Comparison of ENCODE assay signal across 21 cellular contexts in genomic region chr13:109157275-109157674, GRCh38.
DNase-seq lines count a peak whose midpoint lies in the region; ATAC-seq and TF ChIP-seq lines count a peak whose summit lies in the region.
"Had no signal": no experiment of that assay in that cellular context is flagged by ENCODE, and none has a peak within 500 bp of the region (broad histone marks: within the 10 kb centered on the region; RNA-seq: fewer than 3 reads in every experiment).

No MANE protein-coding gene starts in this region.

- 30% methylated on average over 5 of the region's 5 CpGs for WGBS in smooth muscle cell (ENCODE audit: low lambda C conversion rate)

- peak overlapping the region; percentile 73 for H3K4me2 ChIP-seq in HCT116 (ENCODE audit: low read length)
- H3K4me2 ChIP-seq in smooth muscle cell, result peak overlapping the region; percentile 27

- H3K4me3 Mint-ChIP-seq in dendritic cell treated with granulocyte-macrophage colony-stimulating factor and Interleukin-4, amounts not matched to agents 40 ng/mL and 50 ng/mL, for 4 days, result no peak overlapping the region
- no peak overlapping the region for H3K4me3 Mint-ChIP-seq in activated CD4-positive, alpha-beta T cell treated with anti-CD3 and anti-CD28 coated beads for 36 hours
- H3K4me3 Mint-ChIP-seq: activated B cell treated with CpG ODN at 0.5 μM for 24 hours; central memory CD8-positive, alpha-beta T cell; IgD-negative memory B cell; memory B cell had no signal

- H3K4me1 Mint-ChIP-seq in dendritic cell treated with granulocyte-macrophage colony-stimulating factor and Interleukin-4, amounts not matched to agents 40 ng/mL and 50 ng/mL, for 4 days (ENCODE audit: low read depth), result peaks cover 19% of the 10 kb centered on the region
- peaks cover under 1% of the 10 kb centered on the region for H3K4me1 Mint-ChIP-seq in activated CD4-positive, alpha-beta T cell treated with anti-CD3 and anti-CD28 coated beads for 36 hours
- H3K4me1 Mint-ChIP-seq: central memory CD8-positive, alpha-beta T cell had no signal

- H3K4me1 ChIP-seq in HCT116 (ENCODE audit: control insufficient read depth in 1 of 2, insufficient read depth in 2 of 2, low read length in 2 of 2) (peaks cover 38 to 82% of the 10 kb centered on the region in 2 experiments), smooth muscle cell (ENCODE audit: low read depth) (peaks cover 19% of the 10 kb centered on the region)

- peak overlapping the region; percentile 69 for H3K9ac ChIP-seq in HCT116 (ENCODE audit: low read length)
- no peak overlapping the region for H3K9ac ChIP-seq in smooth muscle cell (ENCODE audit: low read depth)

- H3K4me3 ChIP-seq in HCT116 (replicated peaks in 1 of 2; ENCODE audit: low read depth in 1 of 2, low read length in 2 of 2), result peak overlapping the region in 1 of 2 experiments; percentile 49; a peak in 1 of 4 replicates
- H3K4me3 ChIP-seq in smooth muscle cell, result no peak overlapping the region
- H3K4me3 ChIP-seq: adrenal gland had no signal

- BruUV-seq in HCT116 (replicated peaks; lab: Mats Ljungman, UMichigan), result no TSS peak

- CTCF ChIA-PET in HCT116 (lab: Charles Lee), result no interaction called here
- CTCF ChIA-PET in activated CD4-positive, alpha-beta T cell treated with anti-CD3 and anti-CD28 coated beads for 36 hours (lab: Charles Lee), result interaction anchor here (0.8 kb wide), 1 partner anchor 269 kb away, joined by 3 read pairs; no protein-coding TSS in a partner anchor

- H4K20me1 ChIP-seq in HCT116 (ENCODE audit: insufficient read depth), result no peaks in the 10 kb centered on the region
- H4K20me1 ChIP-seq in smooth muscle cell (ENCODE audit: low read depth), result no peaks in the 10 kb centered on the region

- H2AFZ ChIP-seq in HCT116 (ENCODE audit: low read depth, low read length, poor library complexity, severe bottlenecking) (peak overlapping the region; percentile 48), smooth muscle cell (ENCODE audit: low read depth) (no peak overlapping the region)

- H3K79me2 ChIP-seq in HCT116 (ENCODE audit: insufficient read depth, low read length) (no peaks in the 10 kb centered on the region), smooth muscle cell (ENCODE audit: low read depth) (no peaks in the 10 kb centered on the region)

- no peak for TF ChIP-seq CTCF in HCT116 (IDR thresholded peaks at IDR 0.05 in 2 of 3, conservative IDR thresholded peaks at IDR 0.05 in 1 of 3; ENCODE audit: borderline replicate concordance in 1 of 3, insufficient read depth in 1 of 3, low read depth in 2 of 3, low read length in 2 of 3)
- TF ChIP-seq CTCF in smooth muscle cell (IDR thresholded peaks at IDR 0.05; ENCODE audit: borderline replicate concordance, insufficient read depth, poor library complexity, severe bottlenecking), result no peak

- no peak for TF ChIP-seq RAD21 in HCT116 (IDR thresholded peaks at IDR 0.05; ENCODE audit: low read depth)

- RAD21 ChIA-PET in HCT116 (lab: Charles Lee; ENCODE audit: low non-redundant PET in 1 of 2, low total read pairs in 2 of 2, uncharacterized antibody in 2 of 2, unreplicated experiment in 2 of 2), result interaction anchor here in 1 of 2 experiments (0.7 kb wide), 1 partner anchor 254 kb away, joined by 8 read pairs; no protein-coding TSS in a partner anchor

- no peaks in the 10 kb centered on the region for H3K9me3 ChIP-seq in HCT116 (ENCODE audit: control insufficient read depth in 1 of 2, insufficient read depth in 1 of 2, low read depth in 1 of 2, low read length in 2 of 2)
- no peaks in the 10 kb centered on the region for H3K9me3 ChIP-seq in smooth muscle cell (replicated peaks; ENCODE audit: low read depth)
- H3K9me3 ChIP-seq: adrenal gland had no signal

- intact Hi-C loops in HCT116 (cut with micrococcal nuclease), result loop anchor here (5.0 kb wide), 1 partner anchor 55 kb away; no protein-coding TSS in a partner anchor
- intact Hi-C loops in dendritic cell treated with granulocyte-macrophage colony-stimulating factor and Interleukin-4, amounts not matched to agents 40 ng/mL and 50 ng/mL, for 4 days (cut with micrococcal nuclease), result no loop called here
- intact Hi-C loops in activated CD4-positive, alpha-beta T cell treated with anti-CD3 and anti-CD28 coated beads for 36 hours (cut with DNase I, micrococcal nuclease), result no loop called here

- H3K27ac ChIP-seq in HCT116 (ENCODE audit: low read depth, low read length), result peak overlapping the region; percentile 56; the same call in 1 of the 2 replicates
- no peak overlapping the region for H3K27ac ChIP-seq in smooth muscle cell (ENCODE audit: low read depth)

- DNase-seq in HCT116 (ENCODE audit: low read depth, low spot score) (no peak), kidney glomerular epithelial cell (lab: John Stamatoyannopoulos, UW) (peak; percentile 26), smooth muscle cell (lab: John Stamatoyannopoulos, UW; ENCODE audit: unreplicated experiment) (no peak), NCI-H82 treated with DMSO at 0.1 percent for 48 hours (lab: John Stamatoyannopoulos, UW; ENCODE audit: unreplicated experiment) (no peak)
- DNase-seq in activated CD4-positive, alpha-beta T cell treated with anti-CD3 and anti-CD28 coated beads for 36 hours, result no peak
- DNase-seq: activated B cell treated with CpG ODN at 0.5 μM for 24 hours; effector memory CD4-positive, alpha-beta T cell; foreskin melanocyte; NCI-H187 treated with DMSO at 0.1 percent for 48 hours; retina; SHP77 treated with DMSO at 0.1 percent for 48 hours; stimulated activated naive CD4-positive, alpha-beta T cell treated with Interleukin-2 at 50 U/mL for 16 hours; T-helper 2 cell had no signal

- no peaks in the 10 kb centered on the region for H3K36me3 Mint-ChIP-seq in dendritic cell treated with granulocyte-macrophage colony-stimulating factor and Interleukin-4, amounts not matched to agents 40 ng/mL and 50 ng/mL, for 4 days (ENCODE audit: low read depth)
- H3K36me3 Mint-ChIP-seq in activated CD4-positive, alpha-beta T cell treated with anti-CD3 and anti-CD28 coated beads for 36 hours (ENCODE audit: low read depth), result no peaks in the 10 kb centered on the region
- H3K36me3 Mint-ChIP-seq: memory B cell had no signal

- H3K36me3 ChIP-seq in HCT116 (ENCODE audit: control insufficient read depth in 1 of 2, insufficient read depth in 2 of 2, low read length in 2 of 2) (no peaks in the 10 kb centered on the region), smooth muscle cell (ENCODE audit: low read depth) (no peaks in the 10 kb centered on the region)
- H3K36me3 ChIP-seq: adrenal gland had no signal

- ATAC-seq in HCT116 (peak; percentile 35), HG02798 (IDR thresholded peaks at IDR 0.05; ENCODE audit: poor library complexity, unreplicated experiment) (no peak), GM18517 (IDR thresholded peaks at IDR 0.05; ENCODE audit: unreplicated experiment) (no peak)
- no peak for ATAC-seq in activated CD4-positive, alpha-beta T cell treated with anti-CD3 and anti-CD28 coated beads for 36 hours

- H3K27me3 Mint-ChIP-seq in dendritic cell treated with granulocyte-macrophage colony-stimulating factor and Interleukin-4, amounts not matched to agents 40 ng/mL and 50 ng/mL, for 4 days, result peaks cover 43% of the 10 kb centered on the region
- peaks cover 25% of the 10 kb centered on the region for H3K27me3 Mint-ChIP-seq in activated CD4-positive, alpha-beta T cell treated with anti-CD3 and anti-CD28 coated beads for 36 hours
- H3K27me3 Mint-ChIP-seq: central memory CD8-positive, alpha-beta T cell had no signal

- no peaks in the 10 kb centered on the region for H3K9me3 Mint-ChIP-seq in dendritic cell treated with granulocyte-macrophage colony-stimulating factor and Interleukin-4, amounts not matched to agents 40 ng/mL and 50 ng/mL, for 4 days
- H3K9me3 Mint-ChIP-seq in activated CD4-positive, alpha-beta T cell treated with anti-CD3 and anti-CD28 coated beads for 36 hours (ENCODE audit: low read depth), result no peaks in the 10 kb centered on the region
- H3K9me3 Mint-ChIP-seq: activated B cell treated with CpG ODN at 0.5 μM for 24 hours; activated T-helper 2 cell treated with anti-CD3 and anti-CD28 coated beads, Interferon-gamma antibody, Interleukin-2, Interleukin-4, amounts not matched to agents 10 μg/mL and 5 μg/mL and 100 μg/mL, durations not matched to agents 14 hours and 24 hours and 36 hours; IgD-negative memory B cell; memory B cell had no signal

- no peaks in the 10 kb centered on the region for H3K9me2 ChIP-seq in HCT116 (ENCODE audit: insufficient read depth)

- TF ChIP-seq POLR2A in HCT116 (IDR thresholded peaks at IDR 0.05; ENCODE audit: borderline replicate concordance, extremely low read depth, insufficient read depth, insufficient read length), result no peak

- no peaks in the 10 kb centered on the region for H3F3A ChIP-seq in smooth muscle cell (ENCODE audit: low read depth)

- POLR2A ChIA-PET in HCT116 (lab: Charles Lee), result interaction anchor here (0.7 to 1.2 kb wide), 2 partner anchors 115 to 958 kb away, joined by 3 to 5 read pairs; no protein-coding TSS in a partner anchor
- POLR2A ChIA-PET in activated CD4-positive, alpha-beta T cell treated with anti-CD3 and anti-CD28 coated beads for 36 hours (lab: Charles Lee), result no interaction called here

- H3K27me3 ChIP-seq in HCT116 (ENCODE audit: insufficient read depth, low read length) (no peaks in the 10 kb centered on the region), smooth muscle cell (ENCODE audit: low read depth) (no peaks in the 10 kb centered on the region)
- H3K27me3 ChIP-seq: adrenal gland had no signal

- H3K27ac Mint-ChIP-seq in dendritic cell treated with granulocyte-macrophage colony-stimulating factor and Interleukin-4, amounts not matched to agents 40 ng/mL and 50 ng/mL, for 4 days, result peak overlapping the region; percentile 11
- no peak overlapping the region for H3K27ac Mint-ChIP-seq in activated CD4-positive, alpha-beta T cell treated with anti-CD3 and anti-CD28 coated beads for 36 hours
- H3K27ac Mint-ChIP-seq: activated B cell treated with CpG ODN at 0.5 μM for 24 hours; activated T-helper 2 cell treated with anti-CD3 and anti-CD28 coated beads, Interferon-gamma antibody, Interleukin-2, Interleukin-4, amounts not matched to agents 10 μg/mL and 5 μg/mL and 100 μg/mL, durations not matched to agents 14 hours and 24 hours and 36 hours; IgD-negative memory B cell; memory B cell had no signal

TF ChIP-seq in HCT116, 20 proteins besides CTCF, POLR2A, EP300 and RAD21 (continues in another document):
- no peak for TF ChIP-seq EZH2 (IDR thresholded peaks at IDR 0.05)
- TF ChIP-seq FOSL1 (IDR thresholded peaks at IDR 0.05; ENCODE audit: low read depth), result no peak
